8 cellular contexts compared by ENCODE assay signal in the genomic region with DNA sequence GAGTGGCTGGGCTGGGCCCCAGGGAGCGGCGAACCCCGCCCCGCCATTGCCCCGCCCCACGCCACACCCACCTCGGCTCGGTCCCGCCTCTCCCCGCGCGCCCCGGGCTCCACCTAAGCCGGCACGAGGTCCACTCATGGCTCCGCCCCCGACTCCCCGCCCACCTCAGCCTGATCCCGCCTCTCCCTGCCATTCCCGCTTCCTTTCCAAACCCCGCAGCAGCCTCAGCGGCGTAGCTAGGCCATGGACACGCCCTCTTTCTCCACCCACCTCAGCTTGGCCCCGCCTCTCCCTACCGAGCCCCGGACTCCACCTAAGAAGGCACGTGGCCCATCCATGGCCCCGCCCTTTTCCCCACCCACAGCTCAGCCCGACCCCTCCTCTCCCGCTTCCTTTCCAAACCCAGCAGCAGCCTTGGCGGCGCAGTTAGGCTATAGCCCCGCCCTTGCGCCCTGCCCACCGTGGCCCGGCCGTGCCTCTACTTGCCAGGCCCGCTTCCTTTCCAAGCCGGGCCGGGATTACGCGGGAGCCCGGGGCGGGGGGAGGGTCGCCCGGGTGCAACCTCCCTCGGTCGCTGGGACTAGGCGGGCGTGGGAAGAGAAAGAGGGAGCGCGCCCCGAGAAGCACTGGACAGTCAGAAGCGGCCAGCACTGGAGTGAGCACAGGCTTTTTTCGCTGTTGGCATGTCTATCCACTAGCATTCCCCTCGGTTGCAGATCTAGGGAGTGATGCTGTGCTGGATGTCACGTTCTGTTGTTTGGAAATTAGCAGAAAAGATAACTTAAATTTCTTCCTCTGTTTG. TPM values are rescaled to one million over a fixed set of nuclear protein-coding genes. Genes with fewer than 3 reads are reported as not detected.
A peak's percentile ranks its signal among the peaks of the same experiment; 100 is the strongest.
DNase-seq lines count a peak whose midpoint lies in the region; ATAC-seq, FAIRE-seq and TF ChIP-seq lines count a peak whose summit lies in the region.

A gene with protein sequence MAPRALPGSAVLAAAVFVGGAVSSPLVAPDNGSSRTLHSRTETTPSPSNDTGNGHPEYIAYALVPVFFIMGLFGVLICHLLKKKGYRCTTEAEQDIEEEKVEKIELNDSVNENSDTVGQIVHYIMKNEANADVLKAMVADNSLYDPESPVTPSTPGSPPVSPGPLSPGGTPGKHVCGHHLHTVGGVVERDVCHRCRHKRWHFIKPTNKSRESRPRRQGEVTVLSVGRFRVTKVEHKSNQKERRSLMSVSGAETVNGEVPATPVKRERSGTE (minus strand): TSS at position 4 of the 802 bp plus-strand sequence. CDS start 89 bp downstream, outside the sequence.

- no peaks in the 10 kb centered on the region for H4K20me1 ChIP-seq in keratinocyte (ENCODE audit: control insufficient read depth, extremely low read depth, insufficient read depth, low read length)

- peaks cover 28% of the 10 kb centered on the region for H3K4me1 ChIP-seq in keratinocyte (ENCODE audit: control insufficient read depth, extremely low read depth, insufficient read depth, low read length)

- DNase-seq in AG10803 (ENCODE audit: low read depth) (peak; percentile 99), GM19239 (ENCODE audit: insufficient read length, low spot score) (peak; percentile 79), NCI-H510A treated with DMSO at 0.1 percent for 48 hours (lab: John Stamatoyannopoulos, UW) (peak; percentile 88), chondrocyte (ENCODE audit: low spot score) (peak; percentile 100), keratinocyte (ENCODE audit: low read depth, low spot score) (peak; percentile 93)
- peak; percentile 99 for DNase-seq in activated CD4-positive, alpha-beta T cell treated with anti-CD3 and anti-CD28 coated beads for 36 hours
- peak; percentile 98 to 100 (median 100) for DNase-seq in stimulated activated CD4-positive, alpha-beta T cell treated with anti-CD3 and anti-CD28 coated beads, Interleukin-12 subunit alpha, Interleukin-12 subunit beta, amount 100 ng/mL, for 48 hours (ENCODE audit: low read depth in 2 of 3, low spot score in 1 of 3)

- H3K4me3 Mint-ChIP-seq in activated CD4-positive, alpha-beta T cell treated with anti-CD3 and anti-CD28 coated beads for 36 hours: peak within 1 kb of the TSS; percentile 84
- H3K4me3 Mint-ChIP-seq in chondrocyte (ENCODE audit: unreplicated experiment): peak within 1 kb of the TSS; percentile 77

- peaks cover 2% of the 10 kb centered on the region for H3K9me1 ChIP-seq in keratinocyte (ENCODE audit: control insufficient read depth, extremely low read depth, insufficient read depth, low read length)

- H3K36me3 Mint-ChIP-seq in activated CD4-positive, alpha-beta T cell treated with anti-CD3 and anti-CD28 coated beads for 36 hours (ENCODE audit: low read depth): peaks cover 5% of the 10 kb centered on the region
- no peaks in the 10 kb centered on the region for H3K36me3 Mint-ChIP-seq in chondrocyte (ENCODE audit: low read depth)

- peak within 1 kb of the TSS; percentile 94 for H3K27ac Mint-ChIP-seq in activated CD4-positive, alpha-beta T cell treated with anti-CD3 and anti-CD28 coated beads for 36 hours
- H3K27ac Mint-ChIP-seq in chondrocyte (ENCODE audit: unreplicated experiment): peak within 1 kb of the TSS; percentile 94

- ATAC-seq in HG03442 (IDR thresholded peaks at IDR 0.05; ENCODE audit: unreplicated experiment): peak; percentile 73
- peak; percentile 89 for ATAC-seq in activated CD4-positive, alpha-beta T cell treated with anti-CD3 and anti-CD28 coated beads for 36 hours

- peak within 1 kb of the TSS; percentile 87 for H3K27ac ChIP-seq in keratinocyte (ENCODE audit: control insufficient read depth, insufficient read depth, low read length)

- POLR2A ChIA-PET in activated CD4-positive, alpha-beta T cell treated with anti-CD3 and anti-CD28 coated beads for 36 hours (lab: Charles Lee): no interaction called here

- dilution Hi-C loops in keratinocyte (cut with MboI; ENCODE audit: extremely low pct_ligation_motif_present, low sequenced_read_pairs): no loop called here

- intact Hi-C loops in activated CD4-positive, alpha-beta T cell treated with anti-CD3 and anti-CD28 coated beads for 36 hours (cut with DNase I, micrococcal nuclease): loop anchor here (1.0 to 10.0 kb wide), 11 partner anchors 30 to 1498 kb away; partner anchors contain the start of genes PGM2 (in 2 of the 2), KLF3 (in 1 of the 2), TBC1D1 (in 1 of the 2) and WDR19 (in 1 of the 2)

- H3K27me3 Mint-ChIP-seq in activated CD4-positive, alpha-beta T cell treated with anti-CD3 and anti-CD28 coated beads for 36 hours: no peaks in the 10 kb centered on the region
- no peaks in the 10 kb centered on the region for H3K27me3 Mint-ChIP-seq in chondrocyte (ENCODE audit: low read depth)

- no peaks in the 10 kb centered on the region for H3K9me3 Mint-ChIP-seq in activated CD4-positive, alpha-beta T cell treated with anti-CD3 and anti-CD28 coated beads for 36 hours (ENCODE audit: low read depth)
- H3K9me3 Mint-ChIP-seq in chondrocyte (ENCODE audit: low read depth): no peaks in the 10 kb centered on the region

- peaks cover 0 to 3% of the 10 kb centered on the region in 2 experiments for H3K36me3 ChIP-seq in keratinocyte (ENCODE audit: control insufficient read depth in 2 of 2, extremely low read depth in 1 of 2, insufficient read depth in 2 of 2, low read length in 2 of 2)

- CTCF ChIA-PET in activated CD4-positive, alpha-beta T cell treated with anti-CD3 and anti-CD28 coated beads for 36 hours (lab: Charles Lee): interaction anchor here (0.6 to 0.8 kb wide), 4 partner anchors 74 to 1708 kb away, joined by 3 read pairs; no protein-coding TSS in a partner anchor

- H2AFZ ChIP-seq in keratinocyte (ENCODE audit: control insufficient read depth, low read length): peak within 1 kb of the TSS; percentile 82

- TF ChIP-seq CTCF in AG10803 (conservative IDR thresholded peaks at IDR 0.05; ENCODE audit: low read length): no peak
- TF ChIP-seq CTCF in chondrocyte (IDR thresholded peaks at IDR 0.05): peak; percentile 20
- no peak for TF ChIP-seq CTCF in keratinocyte (optimal IDR thresholded peaks at IDR 0.05 in 1 of 3, IDR thresholded peaks at IDR 0.05 in 1 of 3, conservative IDR thresholded peaks at IDR 0.05 in 1 of 3; ENCODE audit: extremely low read depth in 1 of 3, insufficient read depth in 2 of 3, low read length in 3 of 3)

- peak within 1 kb of the TSS; percentile 91 for H3K9ac ChIP-seq in keratinocyte (ENCODE audit: control insufficient read depth, extremely low read depth, insufficient read depth, low read length)

- H3K4me2 ChIP-seq in keratinocyte (ENCODE audit: control insufficient read depth, extremely low read depth, insufficient read depth, low read depth, low read length): peak within 1 kb of the TSS; percentile 99

- H3K27me3 ChIP-seq in keratinocyte (ENCODE audit: control insufficient read depth, extremely low read depth, insufficient read depth, low read length): no peaks in the 10 kb centered on the region

- FAIRE-seq in GM19239 (lab: Jason Lieb, UNC) (peak; percentile 98), keratinocyte (lab: Jason Lieb, UNC) (peak; percentile 59)

- peaks cover 28% of the 10 kb centered on the region for H3K79me2 ChIP-seq in keratinocyte (ENCODE audit: control insufficient read depth, insufficient read depth, low read length)

- peaks cover 35% of the 10 kb centered on the region for H3K4me1 Mint-ChIP-seq in activated CD4-positive, alpha-beta T cell treated with anti-CD3 and anti-CD28 coated beads for 36 hours
- H3K4me1 Mint-ChIP-seq in chondrocyte (ENCODE audit: low read depth): peaks cover 22% of the 10 kb centered on the region

- H3K4me3 ChIP-seq in AG10803 (ENCODE audit: low read length) (peak within 1 kb of the TSS; percentile 71), keratinocyte (ENCODE audit: control insufficient read depth in 2 of 3, extremely low read depth in 1 of 3, insufficient read depth in 2 of 3, low read depth in 1 of 3, low read length in 3 of 3) (peak within 1 kb of the TSS; percentile 87 to 97 (median 92))

- H3K9me3 ChIP-seq in keratinocyte (ENCODE audit: control insufficient read depth, low read depth, low read length): no peaks in the 10 kb centered on the region

RNA-seq across cellular contexts. Expression of the gene that starts here (rescaled TPM):
- total RNA-seq in activated CD4-positive, alpha-beta T cell treated with anti-CD3 and anti-CD28 coated beads for 36 hours: 1 to 10 TPM; 8.5 to 9.5 TPM
- total RNA-seq in chondrocyte: 18.2 to 24.8 TPM (median 22.8 TPM) in 3 replicates
- 4.1 to 15.6 TPM (median 9.3 TPM) in 3 replicates for polyA plus RNA-seq in keratinocyte
- 3.1 TPM for polyA plus RNA-seq in keratinocyte (2011; ENCODE audit: low read depth)
- 5.5 and 7.2 TPM in 2 replicates for polyA plus RNA-seq in keratinocyte (2011; cell fraction: cytosol; rRNA removed)
- polyA plus RNA-seq in keratinocyte (2011; cell fraction: nucleus; rRNA removed): 7.1 and 7.7 TPM in 2 replicates
- 6.1 and 10.4 TPM in 2 replicates for polyA plus RNA-seq in keratinocyte (2012; ENCODE audit: low replicate concordance)
- 9.1 to 23.6 TPM (median 22.2 TPM) in 3 replicates for polyA minus RNA-seq in keratinocyte
- 22.6 TPM for polyA minus RNA-seq in keratinocyte (2011; cell fraction: cytosol; rRNA and poly(A)+ RNA removed)
- polyA minus RNA-seq in keratinocyte (2011; cell fraction: nucleus; rRNA and poly(A)+ RNA removed): 10.1 and 16.2 TPM in 2 replicates

Comparison
In these comparisons a context has a peak if more than half of its experiments do, and no peak if none do; other contexts are left out.
1. Peak in every context shown above with its lines: DNase-seq, ATAC-seq, H3K4me3 ChIP-seq and H3K27ac ChIP-seq.